12 cellular contexts compared by ENCODE assay signal in genomic region chr9:111909444-111909843, GRCh38. TPM values are rescaled to one million over a fixed set of nuclear protein-coding genes. Genes with fewer than 3 reads are reported as not detected.
DNase-seq lines count a peak whose midpoint lies in the region; ATAC-seq and TF ChIP-seq lines count a peak whose summit lies in the region.
"Had no signal": no experiment of that assay in that cellular context is flagged by ENCODE, and none has a peak within 500 bp of the region (broad histone marks: within the 10 kb centered on the region; RNA-seq: fewer than 3 reads in every experiment).

No MANE protein-coding gene starts in this region.

- H3K27ac Mint-ChIP-seq in stimulated activated naive CD8-positive, alpha-beta T cell treated with anti-CD3 and anti-CD28 coated beads, Interleukin-15, Interleukin-2, amounts not matched to agents 100 ng/mL and 50 ng/mL, for 24 hours: peak overlapping the region; percentile 13
- H3K27ac Mint-ChIP-seq in chondrocyte (ENCODE audit: unreplicated experiment): no peak overlapping the region
- H3K27ac Mint-ChIP-seq in activated naive CD4-positive, alpha-beta T cell treated with anti-CD3 and anti-CD28 coated beads, Interleukin-2, amount 10 ng/mL, durations not matched to agents 7 days and 5 days: no peak overlapping the region

- DNase-seq in stimulated activated naive CD8-positive, alpha-beta T cell treated with anti-CD3 and anti-CD28 coated beads, Interleukin-15, Interleukin-2, amounts not matched to agents 100 U/mL and 50 U/mL, for 24 hours: no peak
- DNase-seq in epithelial cell of prostate (ENCODE audit: low read depth, low spot score) (no peak), dedifferentiated amniotic fluid mesenchymal stem cell (ENCODE audit: extremely low spot score) (no peak), chondrocyte (ENCODE audit: low spot score) (no peak)
- no peak for DNase-seq in activated naive CD4-positive, alpha-beta T cell treated with anti-CD3 and anti-CD28 coated beads, Interleukin-2, amount 10 ng/mL, durations not matched to agents 7 days and 5 days
- DNase-seq: activated CD4-positive, alpha-beta T cell treated with anti-CD3 and anti-CD28 coated beads for 4 hours; MM.1S; small intestine; stimulated activated naive CD4-positive, alpha-beta T cell treated with Interleukin-2 at 50 U/mL for 16 hours had no signal

- TF ChIP-seq CTCF in chondrocyte (IDR thresholded peaks at IDR 0.05): no peak

- H3K4me1 Mint-ChIP-seq in stimulated activated naive CD8-positive, alpha-beta T cell treated with anti-CD3 and anti-CD28 coated beads, Interleukin-15, Interleukin-2, amounts not matched to agents 100 ng/mL and 50 ng/mL, for 24 hours (ENCODE audit: low read depth): peaks cover 95% of the 10 kb centered on the region
- H3K4me1 Mint-ChIP-seq in chondrocyte (ENCODE audit: low read depth): peaks cover 57% of the 10 kb centered on the region
- H3K4me1 Mint-ChIP-seq in activated naive CD4-positive, alpha-beta T cell treated with anti-CD3 and anti-CD28 coated beads, Interleukin-2, amount 10 ng/mL, durations not matched to agents 7 days and 5 days: peaks cover 82% of the 10 kb centered on the region

- peak overlapping the region; percentile 10 for H3K27ac ChIP-seq in epithelial cell of prostate

- H3K9me3 Mint-ChIP-seq in stimulated activated naive CD8-positive, alpha-beta T cell treated with anti-CD3 and anti-CD28 coated beads, Interleukin-15, Interleukin-2, amounts not matched to agents 100 ng/mL and 50 ng/mL, for 24 hours: no peaks in the 10 kb centered on the region
- no peaks in the 10 kb centered on the region for H3K9me3 Mint-ChIP-seq in chondrocyte (ENCODE audit: low read depth)
- no peaks in the 10 kb centered on the region for H3K9me3 Mint-ChIP-seq in activated naive CD4-positive, alpha-beta T cell treated with anti-CD3 and anti-CD28 coated beads, Interleukin-2, amount 10 ng/mL, durations not matched to agents 7 days and 5 days

- H3K4me3 Mint-ChIP-seq in stimulated activated naive CD8-positive, alpha-beta T cell treated with anti-CD3 and anti-CD28 coated beads, Interleukin-15, Interleukin-2, amounts not matched to agents 100 ng/mL and 50 ng/mL, for 24 hours: peak overlapping the region; percentile 52
- H3K4me3 Mint-ChIP-seq in chondrocyte (ENCODE audit: unreplicated experiment): no peak overlapping the region
- no peak overlapping the region for H3K4me3 Mint-ChIP-seq in activated naive CD4-positive, alpha-beta T cell treated with anti-CD3 and anti-CD28 coated beads, Interleukin-2, amount 10 ng/mL, durations not matched to agents 7 days and 5 days

- H3K36me3 Mint-ChIP-seq in stimulated activated naive CD8-positive, alpha-beta T cell treated with anti-CD3 and anti-CD28 coated beads, Interleukin-15, Interleukin-2, amounts not matched to agents 100 ng/mL and 50 ng/mL, for 24 hours (ENCODE audit: low read depth): peaks cover 28% of the 10 kb centered on the region
- no peaks in the 10 kb centered on the region for H3K36me3 Mint-ChIP-seq in chondrocyte (ENCODE audit: low read depth)
- peaks cover 36% of the 10 kb centered on the region for H3K36me3 Mint-ChIP-seq in activated naive CD4-positive, alpha-beta T cell treated with anti-CD3 and anti-CD28 coated beads, Interleukin-2, amount 10 ng/mL, durations not matched to agents 7 days and 5 days

- ATAC-seq in stimulated activated naive CD8-positive, alpha-beta T cell treated with anti-CD3 and anti-CD28 coated beads, Interleukin-15, Interleukin-2, amounts not matched to agents 100 U/mL and 50 U/mL, for 24 hours: no peak
- ATAC-seq in HG03196 (IDR thresholded peaks at IDR 0.05; ENCODE audit: unreplicated experiment) (peak; percentile 56), GM18867 (IDR thresholded peaks at IDR 0.05; ENCODE audit: unreplicated experiment) (no peak)

- CTCF ChIA-PET in activated naive CD4-positive, alpha-beta T cell treated with anti-CD3 and anti-CD28 coated beads, Interleukin-2, amount 10 ng/mL, durations not matched to agents 7 days and 5 days (lab: Charles Lee): interaction anchor here (1.5 kb wide), 1 partner anchor 12 kb away, joined by 6 read pairs; the partner anchor contains the start of gene UGCG

- H3K27me3 Mint-ChIP-seq in stimulated activated naive CD8-positive, alpha-beta T cell treated with anti-CD3 and anti-CD28 coated beads, Interleukin-15, Interleukin-2, amounts not matched to agents 100 ng/mL and 50 ng/mL, for 24 hours: no peaks in the 10 kb centered on the region
- H3K27me3 Mint-ChIP-seq in chondrocyte (ENCODE audit: low read depth): no peaks in the 10 kb centered on the region
- H3K27me3 Mint-ChIP-seq in activated naive CD4-positive, alpha-beta T cell treated with anti-CD3 and anti-CD28 coated beads, Interleukin-2, amount 10 ng/mL, durations not matched to agents 7 days and 5 days: no peaks in the 10 kb centered on the region

RNA-seq across cellular contexts. Expression of gene UGCG, which starts 12.8 kb away (rescaled TPM):
- total RNA-seq in chondrocyte: 17.1 to 31.3 TPM (median 30.9 TPM) in 3 replicates
